9 cellular contexts compared by ENCODE assay signal in the genomic region with DNA sequence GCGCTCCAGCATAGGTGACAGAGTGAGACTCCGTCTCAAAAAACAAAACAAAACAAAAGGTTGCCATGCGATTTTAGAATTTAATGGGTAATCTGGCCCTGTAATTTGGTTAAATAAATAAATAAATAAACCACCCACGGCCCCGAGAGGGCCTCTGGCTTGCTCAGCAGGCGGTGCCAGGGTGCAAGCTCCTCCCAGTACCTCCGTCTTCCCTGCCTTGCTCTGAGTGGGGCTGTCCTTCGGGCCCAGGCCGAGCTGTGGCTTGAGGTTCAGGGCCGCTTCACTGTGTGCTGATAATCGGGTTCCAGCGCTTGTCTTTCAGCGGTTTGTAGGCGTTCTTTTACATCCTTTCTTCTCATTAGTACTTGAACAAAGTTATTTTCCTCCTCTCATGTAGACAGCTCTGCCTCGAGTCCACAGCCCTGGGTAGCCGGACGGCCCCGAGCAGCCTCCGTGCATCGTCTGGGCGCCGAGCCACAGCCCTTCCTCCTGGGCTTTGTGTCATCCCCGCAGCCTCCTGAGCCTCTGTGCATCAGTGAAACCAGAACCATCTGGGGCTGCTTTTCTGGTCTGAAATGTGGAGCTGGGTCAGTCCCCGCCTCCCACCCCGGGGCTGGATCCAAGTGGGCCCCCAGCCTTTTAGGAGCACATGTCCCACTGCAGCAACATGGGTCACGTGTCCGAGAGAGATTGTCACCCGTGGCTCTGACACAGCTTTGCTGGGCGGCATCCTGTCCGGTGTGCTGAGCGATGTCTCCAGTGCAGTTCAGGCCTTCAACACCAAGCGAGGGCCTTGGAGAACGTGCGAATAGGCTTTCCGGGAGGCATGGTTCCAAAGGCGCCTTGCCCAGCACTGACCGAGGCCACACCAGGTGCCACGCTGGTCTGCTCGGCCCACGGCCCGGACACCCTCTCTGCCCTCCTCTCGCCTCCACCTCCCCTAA.
DNase-seq lines count a peak whose midpoint lies in the region; TF ChIP-seq lines count a peak whose summit lies in the region.
"Had no signal": no experiment of that assay in that cellular context is flagged by ENCODE, and none has a peak within 500 bp of the region (broad histone marks: within the 10 kb centered on the region; RNA-seq: fewer than 3 reads in every experiment).

No MANE protein-coding gene starts in this region.

- H3K27me3 Mint-ChIP-seq in activated naive CD8-positive, alpha-beta T cell treated with anti-CD3 and anti-CD28 coated beads for 36 hours: no peaks in the 10 kb centered on the region
- H3K27me3 Mint-ChIP-seq in nephron progenitor cell (ENCODE audit: low read depth, poor library complexity): peaks cover 19% of the 10 kb centered on the region

- peaks cover 12% of the 10 kb centered on the region for H3K36me3 Mint-ChIP-seq in activated naive CD8-positive, alpha-beta T cell treated with anti-CD3 and anti-CD28 coated beads for 36 hours
- peaks cover 39% of the 10 kb centered on the region for H3K36me3 Mint-ChIP-seq in nephron progenitor cell (ENCODE audit: low read depth)

- DNase-seq in NCI-H1436 (lab: John Stamatoyannopoulos, UW) (peak; percentile 43), NCI-H1436 treated with DMSO at 0.1 percent for 48 hours (lab: John Stamatoyannopoulos, UW) (no peak), hippocampal formation (lab: John Stamatoyannopoulos, UW) (peak; percentile 56 to 60), superior temporal gyrus (ENCODE audit: extremely low spot score) (peak; percentile 61), nephron progenitor cell (no peak), GM20000 (ENCODE audit: low spot score) (no peak), NCI-H2171 (lab: John Stamatoyannopoulos, UW) (no peak)
- no peak for DNase-seq in activated naive CD8-positive, alpha-beta T cell treated with anti-CD3 and anti-CD28 coated beads for 36 hours
- DNase-seq: AML-193 had no signal

- peak overlapping the region; percentile 54 for H3K4me3 Mint-ChIP-seq in activated naive CD8-positive, alpha-beta T cell treated with anti-CD3 and anti-CD28 coated beads for 36 hours
- H3K4me3 Mint-ChIP-seq in nephron progenitor cell: no peak overlapping the region

- H3K27ac Mint-ChIP-seq in activated naive CD8-positive, alpha-beta T cell treated with anti-CD3 and anti-CD28 coated beads for 36 hours: peak overlapping the region; percentile 97
- H3K27ac Mint-ChIP-seq in nephron progenitor cell: no peak overlapping the region

- peaks cover 31% of the 10 kb centered on the region for H3K4me1 Mint-ChIP-seq in activated naive CD8-positive, alpha-beta T cell treated with anti-CD3 and anti-CD28 coated beads for 36 hours
- H3K4me1 Mint-ChIP-seq in nephron progenitor cell: peaks cover 66% of the 10 kb centered on the region

- no peak for TF ChIP-seq CTCF in nephron progenitor cell (IDR thresholded peaks at IDR 0.05)
- TF ChIP-seq CTCF in GM20000 (IDR thresholded peaks at IDR 0.05; ENCODE audit: extremely low read depth, missing control alignments): no peak

- no peaks in the 10 kb centered on the region for H3K9me3 Mint-ChIP-seq in activated naive CD8-positive, alpha-beta T cell treated with anti-CD3 and anti-CD28 coated beads for 36 hours
- peaks cover 3% of the 10 kb centered on the region for H3K9me3 Mint-ChIP-seq in nephron progenitor cell

Comparison
In these comparisons a context has a peak if more than half of its experiments do, and no peak if none do; other contexts are left out.
1. DNase-seq: peak in NCI-H1436 (single experiment), hippocampal formation (2 of 2) and superior temporal gyrus (single experiment); none in NCI-H1436 treated with DMSO at 0.1 percent for 48 hours (single experiment), activated naive CD8-positive, alpha-beta T cell treated with anti-CD3 and anti-CD28 coated beads for 36 hours (single experiment), nephron progenitor cell (single experiment), GM20000 (single experiment) and NCI-H2171 (single experiment).